ENCODE assay signal across 19 cellular contexts in the genomic region with DNA sequence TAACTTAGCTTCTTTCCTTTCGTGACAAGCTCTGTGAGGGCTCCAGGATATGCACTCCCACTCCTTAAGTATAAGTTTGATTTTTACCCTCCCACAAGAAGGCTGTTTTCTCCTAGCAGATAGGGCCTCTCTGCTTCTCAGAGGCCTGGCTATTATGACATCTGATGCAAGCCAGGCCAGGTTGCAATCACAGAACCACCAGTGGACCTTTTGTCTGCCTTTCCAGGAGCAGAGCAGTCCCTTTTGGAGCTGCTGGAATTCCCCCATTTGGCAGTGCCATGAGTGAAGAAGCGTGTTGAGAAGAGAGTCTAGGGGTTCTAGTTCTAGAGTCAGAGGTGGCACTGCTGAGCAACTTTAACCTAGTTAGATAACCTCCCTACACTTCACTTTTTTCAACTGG.
DNase-seq lines count a peak whose midpoint lies in the region; ATAC-seq and TF ChIP-seq lines count a peak whose summit lies in the region.
"Had no signal": no experiment of that assay in that cellular context is flagged by ENCODE, and none has a peak within 500 bp of the region (broad histone marks: within the 10 kb centered on the region; RNA-seq: fewer than 3 reads in every experiment).

No MANE protein-coding gene starts in this region.

- H3K4me3 ChIP-seq in cardiac muscle cell (no peak overlapping the region), smooth muscle cell (no peak overlapping the region)
- H3K4me3 ChIP-seq: GM23248 had no signal

- no peak overlapping the region for H3K9ac ChIP-seq in smooth muscle cell (ENCODE audit: low read depth)
- H3K9ac ChIP-seq: GM23248 had no signal

- peak overlapping the region; percentile 29 for H2AFZ ChIP-seq in smooth muscle cell (ENCODE audit: low read depth)
- H2AFZ ChIP-seq: GM23248 had no signal

- no peak overlapping the region for H3K4me2 ChIP-seq in smooth muscle cell

- no peaks in the 10 kb centered on the region for H3K27me3 Mint-ChIP-seq in nephron (ENCODE audit: low read depth)
- H3K27me3 Mint-ChIP-seq: CD4-positive, alpha-beta memory T cell had no signal

- no peaks in the 10 kb centered on the region for H3K79me2 ChIP-seq in smooth muscle cell (ENCODE audit: low read depth)

- intact Hi-C loops in left ventricle myocardium superior (cut with micrococcal nuclease), result no loop called here

- TF ChIP-seq CTCF in cardiac muscle cell (IDR thresholded peaks at IDR 0.05; ENCODE audit: low read depth, low read length) (no peak), nephron (IDR thresholded peaks at IDR 0.05; ENCODE audit: unreplicated experiment in 3 of 3) (no peak), smooth muscle cell (IDR thresholded peaks at IDR 0.05; ENCODE audit: borderline replicate concordance, insufficient read depth, poor library complexity, severe bottlenecking) (no peak)

- no peak for ATAC-seq in left ventricle myocardium superior
- ATAC-seq: HCT116 had no signal

- no peak overlapping the region for H3K4me3 Mint-ChIP-seq in nephron
- H3K4me3 Mint-ChIP-seq: CD4-positive, alpha-beta memory T cell had no signal

- H3K9me3 ChIP-seq in cardiac muscle cell (ENCODE audit: low read depth) (no peaks in the 10 kb centered on the region), smooth muscle cell (replicated peaks; ENCODE audit: low read depth) (no peaks in the 10 kb centered on the region)

- H3K36me3 ChIP-seq in cardiac muscle cell (no peaks in the 10 kb centered on the region), smooth muscle cell (ENCODE audit: low read depth) (no peaks in the 10 kb centered on the region)

- no peaks in the 10 kb centered on the region for H3F3A ChIP-seq in smooth muscle cell (ENCODE audit: low read depth)

- H3K36me3 Mint-ChIP-seq in nephron (ENCODE audit: low read depth), result peaks cover 3% of the 10 kb centered on the region
- H3K36me3 Mint-ChIP-seq: CD4-positive, alpha-beta memory T cell had no signal

- H3K27ac Mint-ChIP-seq in nephron, result peak overlapping the region; percentile 65 to 80 (median 79)

- peak overlapping the region; percentile 26 for H3K27ac ChIP-seq in cardiac muscle cell
- peak overlapping the region; percentile 22 for H3K27ac ChIP-seq in smooth muscle cell (ENCODE audit: low read depth)
- H3K27ac ChIP-seq: 22Rv1, GM23248 had no signal

- peaks cover 8% of the 10 kb centered on the region for H3K4me1 Mint-ChIP-seq in nephron
- H3K4me1 Mint-ChIP-seq: CD4-positive, alpha-beta memory T cell had no signal

- H3K4me1 ChIP-seq in cardiac muscle cell (ENCODE audit: low read depth), result peaks cover 5% of the 10 kb centered on the region
- no peaks in the 10 kb centered on the region for H3K4me1 ChIP-seq in smooth muscle cell (ENCODE audit: low read depth)

- no peaks in the 10 kb centered on the region for H4K20me1 ChIP-seq in smooth muscle cell (ENCODE audit: low read depth)

- H3K9me3 Mint-ChIP-seq in nephron, result peaks cover 6% of the 10 kb centered on the region

- 52% methylated on average over 2 of the region's 2 CpGs for WGBS in smooth muscle cell (ENCODE audit: low lambda C conversion rate)

- no peaks in the 10 kb centered on the region for H3K27me3 ChIP-seq in cardiac muscle cell
- no peaks in the 10 kb centered on the region for H3K27me3 ChIP-seq in smooth muscle cell (ENCODE audit: low read depth)

- peak in 1 of 2 donors; percentile 35 for DNase-seq in cardiac muscle cell (ENCODE audit: low read depth in 1 of 2, low spot score in 1 of 2)
- no peak for DNase-seq in left ventricle myocardium superior
- DNase-seq in islet precursor cell, result peak; percentile 61
- no peak for DNase-seq in smooth muscle cell (lab: John Stamatoyannopoulos, UW; ENCODE audit: unreplicated experiment)
- DNase-seq in Kasumi-1 (lab: John Stamatoyannopoulos, UW), result no peak
- DNase-seq in NCI-H1105 treated with DMSO at 0.1 percent for 48 hours (lab: John Stamatoyannopoulos, UW), result no peak
- DNase-seq in NCI-H446 treated with DMSO at 0.1 percent for 48 hours (lab: John Stamatoyannopoulos, UW), result no peak
- DNase-seq: AML-193; C1 segment of cervical spinal cord; Calu3; CD4-positive, alpha-beta memory T cell; COR-L47; DMS53; DMS79 treated with DMSO at 0.1 percent for 48 hours; GM23248; H7 had no signal
